1 cellular context compared by ENCODE assay signal in the genomic region with DNA sequence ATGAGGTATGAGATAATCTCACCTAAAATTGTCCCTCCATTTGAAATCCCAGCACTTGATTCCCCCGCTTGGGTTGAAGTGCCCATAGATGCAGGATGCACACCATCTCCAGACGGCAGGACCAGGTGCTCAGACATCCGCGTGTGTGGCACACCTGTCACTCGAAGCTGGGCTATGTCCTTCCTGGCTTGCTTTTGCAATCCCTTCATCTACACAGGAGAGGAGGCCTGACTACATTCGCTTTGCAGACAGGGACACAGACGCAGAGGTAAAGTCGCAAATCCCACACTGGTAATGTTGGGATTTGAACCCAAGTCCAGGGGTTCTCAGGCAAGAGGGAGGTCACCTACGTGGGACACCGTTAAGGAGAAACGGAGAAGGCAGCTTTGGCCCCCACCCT.
TF ChIP-seq lines count a peak whose summit lies in the region.

No MANE protein-coding gene starts in this region.

TF ChIP-seq in HepG2, 621 proteins besides CTCF, POLR2A, EP300 and RAD21:
- TF ChIP-seq ZNF124 (CRISPR knock-in tag; IDR thresholded peaks at IDR 0.05) (no peak), GATA4 (IDR thresholded peaks at IDR 0.05; ENCODE audit: borderline replicate concordance, low read depth) (no peak), RBM22 (optimal IDR thresholded peaks at IDR 0.05; ENCODE audit: low read length) (no peak), MEIS2 (CRISPR knock-in tag; IDR thresholded peaks at IDR 0.05) (no peak), JUND (CRISPR knock-in tag; IDR thresholded peaks at IDR 0.05) (no peak)
TF ChIP-seq in HepG2: peak in this region for 0.
